In the genomic region with DNA sequence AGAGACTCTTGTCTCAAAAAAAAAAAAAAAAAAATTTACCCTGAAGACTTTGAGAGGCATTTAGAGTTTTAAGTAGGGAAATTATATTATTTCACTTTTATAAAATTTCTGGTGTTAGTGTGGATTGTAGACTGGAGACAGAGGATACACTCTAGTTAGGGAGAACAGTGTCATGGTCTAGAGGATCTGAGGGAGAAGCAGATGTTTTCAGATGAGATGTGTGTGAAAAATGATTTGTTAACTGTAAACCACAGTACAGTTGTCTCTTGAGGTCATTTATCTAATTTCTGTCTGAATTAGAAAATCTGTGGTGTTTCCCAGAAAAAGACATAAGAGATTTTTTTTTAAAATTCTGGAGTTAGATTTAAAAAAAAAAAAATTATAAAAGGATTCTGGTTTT, we compare ENCODE assay signal across 16 cellular contexts. TPM values are rescaled to one million over a fixed set of nuclear protein-coding genes. Genes with fewer than 3 reads are reported as not detected.
DNase-seq lines count a peak whose midpoint lies in the region; ATAC-seq and TF ChIP-seq lines count a peak whose summit lies in the region.
"Had no signal": no experiment of that assay in that cellular context is flagged by ENCODE, and none has a peak within 500 bp of the region (broad histone marks: within the 10 kb centered on the region; RNA-seq: fewer than 3 reads in every experiment).

No MANE protein-coding gene starts in this region.

- no peak overlapping the region for H3K4me3 Mint-ChIP-seq in activated T-cell treated with anti-CD3 and anti-CD28 coated beads, Interleukin-2, amount 50 U/mL, for 24 hours
- no peak overlapping the region for H3K4me3 Mint-ChIP-seq in activated T-cell treated with anti-CD3 and anti-CD28 coated beads, Interleukin-2, amount 50 U/mL, for 4 hours
- H3K4me3 Mint-ChIP-seq in HFFc6 (no peak overlapping the region), osteocyte (ENCODE audit: unreplicated experiment) (no peak overlapping the region)
- H3K4me3 Mint-ChIP-seq: CD14-positive monocyte had no signal

- peaks cover 2% of the 10 kb centered on the region for H3K4me1 Mint-ChIP-seq in activated T-cell treated with anti-CD3 and anti-CD28 coated beads, Interleukin-2, amount 50 U/mL, for 24 hours (ENCODE audit: low read depth)
- H3K4me1 Mint-ChIP-seq in activated T-cell treated with anti-CD3 and anti-CD28 coated beads, Interleukin-2, amount 50 U/mL, for 4 hours (ENCODE audit: low read depth): peaks cover 2% of the 10 kb centered on the region
- peaks cover 16% of the 10 kb centered on the region for H3K4me1 Mint-ChIP-seq in HFFc6 (ENCODE audit: low read depth)
- H3K4me1 Mint-ChIP-seq in osteocyte (ENCODE audit: unreplicated experiment): peaks cover 3% of the 10 kb centered on the region
- H3K4me1 Mint-ChIP-seq: CD14-positive monocyte had no signal

- peak overlapping the region; percentile 68 for H3K27ac ChIP-seq in epithelial cell of prostate

- DNase-seq in activated T-cell treated with anti-CD3 and anti-CD28 coated beads, Interleukin-2, amount 50 U/mL, for 24 hours: no peak
- no peak for DNase-seq in activated T-cell treated with anti-CD3 and anti-CD28 coated beads, Interleukin-2, amount 50 U/mL, for 4 hours
- DNase-seq in HFFc6 (no peak), epithelial cell of prostate (ENCODE audit: low read depth, low spot score) (no peak), osteocyte (ENCODE audit: extremely low spot score, unreplicated experiment) (no peak), AG08396 (ENCODE audit: low spot score) (no peak), dermis blood vessel endothelial cell (no peak)
- DNase-seq: 8988T, Caco-2, KBM-7, NCI-H1436 treated with DMSO at 0.1 percent for 48 hours, NCI-H2081, NCI-H748 treated with DMSO at 0.1 percent for 48 hours, Right ventricle myocardium superior had no signal

- no peaks in the 10 kb centered on the region for H3K27me3 Mint-ChIP-seq in activated T-cell treated with anti-CD3 and anti-CD28 coated beads, Interleukin-2, amount 50 U/mL, for 24 hours
- no peaks in the 10 kb centered on the region for H3K27me3 Mint-ChIP-seq in activated T-cell treated with anti-CD3 and anti-CD28 coated beads, Interleukin-2, amount 50 U/mL, for 4 hours (ENCODE audit: low read depth)
- H3K27me3 Mint-ChIP-seq in HFFc6 (ENCODE audit: insufficient read depth) (no peaks in the 10 kb centered on the region; the same call in 1 of the 2 replicates), osteocyte (ENCODE audit: unreplicated experiment) (no peaks in the 10 kb centered on the region)

- peaks cover 82% of the 10 kb centered on the region for H3K36me3 Mint-ChIP-seq in activated T-cell treated with anti-CD3 and anti-CD28 coated beads, Interleukin-2, amount 50 U/mL, for 24 hours (ENCODE audit: low read depth)
- peaks cover 42% of the 10 kb centered on the region for H3K36me3 Mint-ChIP-seq in activated T-cell treated with anti-CD3 and anti-CD28 coated beads, Interleukin-2, amount 50 U/mL, for 4 hours (ENCODE audit: insufficient read depth)
- H3K36me3 Mint-ChIP-seq in HFFc6 (ENCODE audit: low read depth) (peaks cover 11% of the 10 kb centered on the region; the same call in 1 of the 2 replicates), osteocyte (ENCODE audit: unreplicated experiment) (peaks cover 45% of the 10 kb centered on the region)

- H3K27ac Mint-ChIP-seq in activated T-cell treated with anti-CD3 and anti-CD28 coated beads, Interleukin-2, amount 50 U/mL, for 24 hours: peak overlapping the region; percentile 84
- H3K27ac Mint-ChIP-seq in HFFc6 (peak overlapping the region; percentile 24; the same call in 1 of the 2 replicates), osteocyte (ENCODE audit: unreplicated experiment) (peak overlapping the region; percentile 9)

- TF ChIP-seq CTCF in HFFc6 (IDR thresholded peaks at IDR 0.05): no peak
- no peak for TF ChIP-seq CTCF in osteocyte (IDR thresholded peaks at IDR 0.05)

- H3K9me3 Mint-ChIP-seq in activated T-cell treated with anti-CD3 and anti-CD28 coated beads, Interleukin-2, amount 50 U/mL, for 24 hours: no peaks in the 10 kb centered on the region
- H3K9me3 Mint-ChIP-seq in activated T-cell treated with anti-CD3 and anti-CD28 coated beads, Interleukin-2, amount 50 U/mL, for 4 hours: no peaks in the 10 kb centered on the region
- H3K9me3 Mint-ChIP-seq in HFFc6 (no peaks in the 10 kb centered on the region), osteocyte (ENCODE audit: unreplicated experiment) (no peaks in the 10 kb centered on the region)
- H3K9me3 Mint-ChIP-seq: CD14-positive monocyte had no signal

- no peak for ATAC-seq in activated T-cell treated with anti-CD3 and anti-CD28 coated beads, Interleukin-2, amount 50 U/mL, for 4 hours
- ATAC-seq in GM19397 (IDR thresholded peaks at IDR 0.05; ENCODE audit: unreplicated experiment): no peak

RNA-seq across cellular contexts. Expression of a gene that starts 54.8 kb away (rescaled TPM):
- total RNA-seq in activated T-cell treated with anti-CD3 and anti-CD28 coated beads, Interleukin-2, amount 50 U/mL, for 4 hours: 100 to 1,000 TPM; 171 to 184 (median 180) TPM
- 10 to 100 TPM; 49.3 to 68.7 (median 64.2) TPM for total RNA-seq in HFFc6 (2021; fragmentation: NEBNext Ultra II Directional; extraction: Animal tissue kit (Norgen Biotek cat#: 25700))
- 45.7 and 50.8 TPM in 2 replicates for total RNA-seq in osteocyte
- 99.9 and 106 TPM in 2 replicates for total RNA-seq in dermis blood vessel endothelial cell

RNA-seq across cellular contexts. Expression of a gene that starts 55.3 kb away (rescaled TPM):
- 10 to 100 TPM; 68.5 to 81.5 (median 76.2) TPM for total RNA-seq in activated T-cell treated with anti-CD3 and anti-CD28 coated beads, Interleukin-2, amount 50 U/mL, for 4 hours
- 10 to 100 TPM; 20.4 to 25.6 (median 22.5) TPM for total RNA-seq in HFFc6 (2021; fragmentation: NEBNext Ultra II Directional; extraction: Animal tissue kit (Norgen Biotek cat#: 25700))
- total RNA-seq in osteocyte: 58.2 and 58.6 TPM in 2 replicates
- total RNA-seq in dermis blood vessel endothelial cell: 29.1 and 55.6 TPM in 2 replicates

Comparison
In these comparisons a context has a peak if more than half of its experiments do, and no peak if none do; other contexts are left out.
1. H3K27ac Mint-ChIP-seq: peak in every context shown above with its lines; median percentile 84 in activated T-cell treated with anti-CD3 and anti-CD28 coated beads, Interleukin-2, amount 50 U/mL, for 24 hours; 24 in HFFc6; 9 in osteocyte.